In genomic region chr2:37827455-37827854, GRCh38 we compare ENCODE assay signal across 3 cellular contexts.
TF ChIP-seq lines count a peak whose summit lies in the region.

No MANE protein-coding gene starts in this region.

TF ChIP-seq in SK-N-SH, 30 proteins besides CTCF, POLR2A, EP300 and RAD21 (continues in another document):
- TF ChIP-seq PBX3 (IDR thresholded peaks at IDR 0.05) (no peak), TCF12 (IDR thresholded peaks at IDR 0.05) (no peak), GATA2 (CRISPR knock-in tag; IDR thresholded peaks at IDR 0.05) (no peak), FOXM1 (IDR thresholded peaks at IDR 0.05; ENCODE audit: low read depth) (no peak), NFIC (IDR thresholded peaks at IDR 0.05; ENCODE audit: borderline replicate concordance) (no peak), TEAD4 (IDR thresholded peaks at IDR 0.05; ENCODE audit: borderline replicate concordance, insufficient read depth) (no peak)
- TF ChIP-seq, protein P1, sequence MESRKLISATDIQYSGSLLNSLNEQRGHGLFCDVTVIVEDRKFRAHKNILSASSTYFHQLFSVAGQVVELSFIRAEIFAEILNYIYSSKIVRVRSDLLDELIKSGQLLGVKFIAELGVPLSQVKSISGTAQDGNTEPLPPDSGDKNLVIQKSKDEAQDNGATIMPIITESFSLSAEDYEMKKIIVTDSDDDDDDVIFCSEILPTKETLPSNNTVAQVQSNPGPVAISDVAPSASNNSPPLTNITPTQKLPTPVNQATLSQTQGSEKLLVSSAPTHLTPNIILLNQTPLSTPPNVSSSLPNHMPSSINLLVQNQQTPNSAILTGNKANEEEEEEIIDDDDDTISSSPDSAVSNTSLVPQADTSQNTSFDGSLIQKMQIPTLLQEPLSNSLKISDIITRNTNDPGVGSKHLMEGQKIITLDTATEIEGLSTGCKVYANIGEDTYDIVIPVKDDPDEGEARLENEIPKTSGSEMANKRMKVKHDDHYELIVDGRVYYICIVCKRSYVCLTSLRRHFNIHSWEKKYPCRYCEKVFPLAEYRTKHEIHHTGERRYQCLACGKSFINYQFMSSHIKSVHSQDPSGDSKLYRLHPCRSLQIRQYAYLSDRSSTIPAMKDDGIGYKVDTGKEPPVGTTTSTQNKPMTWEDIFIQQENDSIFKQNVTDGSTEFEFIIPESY (IDR thresholded peaks at IDR 0.05; ENCODE audit: borderline replicate concordance, low read depth), result no peak
- TF ChIP-seq, protein P2, sequence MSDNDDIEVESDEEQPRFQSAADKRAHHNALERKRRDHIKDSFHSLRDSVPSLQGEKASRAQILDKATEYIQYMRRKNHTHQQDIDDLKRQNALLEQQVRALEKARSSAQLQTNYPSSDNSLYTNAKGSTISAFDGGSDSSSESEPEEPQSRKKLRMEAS (IDR thresholded peaks at IDR 0.05; ENCODE audit: low read depth), result no peak
- TF ChIP-seq, protein P3, sequence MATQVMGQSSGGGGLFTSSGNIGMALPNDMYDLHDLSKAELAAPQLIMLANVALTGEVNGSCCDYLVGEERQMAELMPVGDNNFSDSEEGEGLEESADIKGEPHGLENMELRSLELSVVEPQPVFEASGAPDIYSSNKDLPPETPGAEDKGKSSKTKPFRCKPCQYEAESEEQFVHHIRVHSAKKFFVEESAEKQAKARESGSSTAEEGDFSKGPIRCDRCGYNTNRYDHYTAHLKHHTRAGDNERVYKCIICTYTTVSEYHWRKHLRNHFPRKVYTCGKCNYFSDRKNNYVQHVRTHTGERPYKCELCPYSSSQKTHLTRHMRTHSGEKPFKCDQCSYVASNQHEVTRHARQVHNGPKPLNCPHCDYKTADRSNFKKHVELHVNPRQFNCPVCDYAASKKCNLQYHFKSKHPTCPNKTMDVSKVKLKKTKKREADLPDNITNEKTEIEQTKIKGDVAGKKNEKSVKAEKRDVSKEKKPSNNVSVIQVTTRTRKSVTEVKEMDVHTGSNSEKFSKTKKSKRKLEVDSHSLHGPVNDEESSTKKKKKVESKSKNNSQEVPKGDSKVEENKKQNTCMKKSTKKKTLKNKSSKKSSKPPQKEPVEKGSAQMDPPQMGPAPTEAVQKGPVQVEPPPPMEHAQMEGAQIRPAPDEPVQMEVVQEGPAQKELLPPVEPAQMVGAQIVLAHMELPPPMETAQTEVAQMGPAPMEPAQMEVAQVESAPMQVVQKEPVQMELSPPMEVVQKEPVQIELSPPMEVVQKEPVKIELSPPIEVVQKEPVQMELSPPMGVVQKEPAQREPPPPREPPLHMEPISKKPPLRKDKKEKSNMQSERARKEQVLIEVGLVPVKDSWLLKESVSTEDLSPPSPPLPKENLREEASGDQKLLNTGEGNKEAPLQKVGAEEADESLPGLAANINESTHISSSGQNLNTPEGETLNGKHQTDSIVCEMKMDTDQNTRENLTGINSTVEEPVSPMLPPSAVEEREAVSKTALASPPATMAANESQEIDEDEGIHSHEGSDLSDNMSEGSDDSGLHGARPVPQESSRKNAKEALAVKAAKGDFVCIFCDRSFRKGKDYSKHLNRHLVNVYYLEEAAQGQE (IDR thresholded peaks at IDR 0.05; ENCODE audit: low read depth, low read length), result no peak

TF ChIP-seq in SK-N-SH treated with all-trans-retinoic acid at 6 μM for 48 hours, 23 proteins besides CTCF, POLR2A, EP300 and RAD21:
- TF ChIP-seq, protein P4, sequence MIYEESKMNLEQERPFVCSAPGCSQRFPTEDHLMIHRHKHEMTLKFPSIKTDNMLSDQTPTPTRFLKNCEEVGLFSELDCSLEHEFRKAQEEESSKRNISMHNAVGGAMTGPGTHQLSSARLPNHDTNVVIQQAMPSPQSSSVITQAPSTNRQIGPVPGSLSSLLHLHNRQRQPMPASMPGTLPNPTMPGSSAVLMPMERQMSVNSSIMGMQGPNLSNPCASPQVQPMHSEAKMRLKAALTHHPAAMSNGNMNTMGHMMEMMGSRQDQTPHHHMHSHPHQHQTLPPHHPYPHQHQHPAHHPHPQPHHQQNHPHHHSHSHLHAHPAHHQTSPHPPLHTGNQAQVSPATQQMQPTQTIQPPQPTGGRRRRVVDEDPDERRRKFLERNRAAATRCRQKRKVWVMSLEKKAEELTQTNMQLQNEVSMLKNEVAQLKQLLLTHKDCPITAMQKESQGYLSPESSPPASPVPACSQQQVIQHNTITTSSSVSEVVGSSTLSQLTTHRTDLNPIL (CRISPR knock-in tag; IDR thresholded peaks at IDR 0.05; ENCODE audit: low read depth), result no peak
- TF ChIP-seq RARB (CRISPR knock-in tag; IDR thresholded peaks at IDR 0.05) (no peak), ESRRG (CRISPR knock-in tag; IDR thresholded peaks at IDR 0.05) (no peak), ZNF565 (CRISPR knock-in tag; conservative IDR thresholded peaks at IDR 0.05; ENCODE audit: low read depth) (no peak), GLIS3 (CRISPR knock-in tag; IDR thresholded peaks at IDR 0.05) (no peak), ISL1 (CRISPR knock-in tag; IDR thresholded peaks at IDR 0.05) (no peak), TOX (CRISPR knock-in tag; IDR thresholded peaks at IDR 0.05; ENCODE audit: borderline replicate concordance) (no peak), ZC3H10 (CRISPR knock-in tag; IDR thresholded peaks at IDR 0.05) (no peak), TSHZ2 (CRISPR knock-in tag; IDR thresholded peaks at IDR 0.05) (no peak), ZNF70 (CRISPR knock-in tag; IDR thresholded peaks at IDR 0.05) (no peak), OSR1 (CRISPR knock-in tag; IDR thresholded peaks at IDR 0.05) (no peak), BACH2 (CRISPR knock-in tag; IDR thresholded peaks at IDR 0.05; ENCODE audit: borderline replicate concordance) (no peak), ZFP30 (CRISPR knock-in tag; IDR thresholded peaks at IDR 0.05) (no peak), PPARA (CRISPR knock-in tag; IDR thresholded peaks at IDR 0.05; ENCODE audit: borderline replicate concordance) (no peak)
- TF ChIP-seq, protein P5, sequence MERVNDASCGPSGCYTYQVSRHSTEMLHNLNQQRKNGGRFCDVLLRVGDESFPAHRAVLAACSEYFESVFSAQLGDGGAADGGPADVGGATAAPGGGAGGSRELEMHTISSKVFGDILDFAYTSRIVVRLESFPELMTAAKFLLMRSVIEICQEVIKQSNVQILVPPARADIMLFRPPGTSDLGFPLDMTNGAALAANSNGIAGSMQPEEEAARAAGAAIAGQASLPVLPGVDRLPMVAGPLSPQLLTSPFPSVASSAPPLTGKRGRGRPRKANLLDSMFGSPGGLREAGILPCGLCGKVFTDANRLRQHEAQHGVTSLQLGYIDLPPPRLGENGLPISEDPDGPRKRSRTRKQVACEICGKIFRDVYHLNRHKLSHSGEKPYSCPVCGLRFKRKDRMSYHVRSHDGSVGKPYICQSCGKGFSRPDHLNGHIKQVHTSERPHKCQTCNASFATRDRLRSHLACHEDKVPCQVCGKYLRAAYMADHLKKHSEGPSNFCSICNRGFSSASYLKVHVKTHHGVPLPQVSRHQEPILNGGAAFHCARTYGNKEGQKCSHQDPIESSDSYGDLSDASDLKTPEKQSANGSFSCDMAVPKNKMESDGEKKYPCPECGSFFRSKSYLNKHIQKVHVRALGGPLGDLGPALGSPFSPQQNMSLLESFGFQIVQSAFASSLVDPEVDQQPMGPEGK (CRISPR knock-in tag; IDR thresholded peaks at IDR 0.05; ENCODE audit: borderline replicate concordance), result no peak

TF ChIP-seq in IMR-90, 13 proteins besides CTCF, POLR2A, EP300 and RAD21:
- TF ChIP-seq MAZ (IDR thresholded peaks at IDR 0.05; ENCODE audit: borderline replicate concordance, low read depth, low read length) (no peak), BHLHE40 (IDR thresholded peaks at IDR 0.05; ENCODE audit: low read depth, low read length) (no peak), NFE2L2 (IDR thresholded peaks at IDR 0.05; ENCODE audit: low read depth, low read length) (no peak), RFX5 (IDR thresholded peaks at IDR 0.05; ENCODE audit: low read depth, low read length) (no peak), FOS (IDR thresholded peaks at IDR 0.05; ENCODE audit: low read depth, low read length) (no peak), CHD1 (IDR thresholded peaks at IDR 0.05; ENCODE audit: low read depth, low read length) (no peak)
- TF ChIP-seq, protein P6, sequence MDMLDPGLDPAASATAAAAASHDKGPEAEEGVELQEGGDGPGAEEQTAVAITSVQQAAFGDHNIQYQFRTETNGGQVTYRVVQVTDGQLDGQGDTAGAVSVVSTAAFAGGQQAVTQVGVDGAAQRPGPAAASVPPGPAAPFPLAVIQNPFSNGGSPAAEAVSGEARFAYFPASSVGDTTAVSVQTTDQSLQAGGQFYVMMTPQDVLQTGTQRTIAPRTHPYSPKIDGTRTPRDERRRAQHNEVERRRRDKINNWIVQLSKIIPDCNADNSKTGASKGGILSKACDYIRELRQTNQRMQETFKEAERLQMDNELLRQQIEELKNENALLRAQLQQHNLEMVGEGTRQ (IDR thresholded peaks at IDR 0.05; ENCODE audit: low read depth, low read length), result no peak
- TF ChIP-seq, protein P7, sequence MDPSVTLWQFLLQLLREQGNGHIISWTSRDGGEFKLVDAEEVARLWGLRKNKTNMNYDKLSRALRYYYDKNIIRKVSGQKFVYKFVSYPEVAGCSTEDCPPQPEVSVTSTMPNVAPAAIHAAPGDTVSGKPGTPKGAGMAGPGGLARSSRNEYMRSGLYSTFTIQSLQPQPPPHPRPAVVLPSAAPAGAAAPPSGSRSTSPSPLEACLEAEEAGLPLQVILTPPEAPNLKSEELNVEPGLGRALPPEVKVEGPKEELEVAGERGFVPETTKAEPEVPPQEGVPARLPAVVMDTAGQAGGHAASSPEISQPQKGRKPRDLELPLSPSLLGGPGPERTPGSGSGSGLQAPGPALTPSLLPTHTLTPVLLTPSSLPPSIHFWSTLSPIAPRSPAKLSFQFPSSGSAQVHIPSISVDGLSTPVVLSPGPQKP (IDR thresholded peaks at IDR 0.05; ENCODE audit: borderline replicate concordance, low read depth, low read length), result no peak
